ENCODE assay signal across 23 cellular contexts in the genomic region with DNA sequence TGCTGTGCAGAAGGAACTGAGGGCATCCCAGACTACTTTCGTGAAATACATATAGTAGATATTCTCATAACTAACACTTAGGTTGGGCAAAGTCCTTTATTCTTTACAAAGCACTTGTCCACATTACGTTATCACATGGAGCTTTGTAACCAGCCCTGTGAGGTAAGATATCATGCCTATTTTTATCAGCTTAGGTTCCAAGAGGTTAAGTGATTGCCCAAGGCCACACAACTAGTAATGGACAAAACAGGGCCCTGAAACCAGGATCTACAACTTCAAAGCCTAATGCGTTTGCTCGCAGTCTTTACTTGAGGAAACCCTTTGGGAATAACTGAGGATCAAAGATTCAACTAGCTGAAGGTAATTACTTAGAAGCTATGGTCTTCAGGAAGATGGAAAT.
"Had no signal": no experiment of that assay in that cellular context is flagged by ENCODE, and none has a peak within 500 bp of the region (broad histone marks: within the 10 kb centered on the region; RNA-seq: fewer than 3 reads in every experiment).

No MANE protein-coding gene starts in this region.

- DNase-seq: dorsolateral prefrontal cortex; effector CD4-positive, alpha-beta T cell; kidney; natural killer cell; occipital lobe; sigmoid colon; spleen; stimulated activated CD4-positive, alpha-beta T cell treated with anti-CD3 and anti-CD28 coated beads, Interleukin-4, amount 100 ng/mL, for 4 hours; stimulated activated naive CD8-positive, alpha-beta T cell treated with anti-CD3 and anti-CD28 coated beads, Interleukin-15, Interleukin-2, amounts not matched to agents 100 U/mL and 50 U/mL, for 24 hours; substantia nigra; testis; tibial artery; upper lobe of right lung; uterus had no signal

- H3K36me3 Mint-ChIP-seq: memory B cell; natural killer cell; stimulated activated memory B cell treated with anti-CD40 and anti-IgM and Interleukin-4, amounts not matched to agents 10 μg/mL and 1 μg/mL and 100 μg/mL, for 72 hours had no signal

- H3K4me3 Mint-ChIP-seq: memory B cell; natural killer cell; stimulated activated memory B cell treated with anti-CD40 and anti-IgM and Interleukin-4, amounts not matched to agents 10 μg/mL and 1 μg/mL and 100 μg/mL, for 72 hours had no signal

- H3K9ac ChIP-seq: parathyroid adenoma had no signal

- H3K79me2 ChIP-seq: parathyroid adenoma had no signal

- H3K27ac Mint-ChIP-seq: memory B cell; natural killer cell; stimulated activated memory B cell treated with anti-CD40 and anti-IgM and Interleukin-4, amounts not matched to agents 10 μg/mL and 1 μg/mL and 100 μg/mL, for 72 hours had no signal

- H3K27me3 ChIP-seq: right atrium auricular region, sigmoid colon, testis, tibial artery, upper lobe of right lung, uterus had no signal

- H3K9me3 Mint-ChIP-seq: memory B cell; natural killer cell; stimulated activated memory B cell treated with anti-CD40 and anti-IgM and Interleukin-4, amounts not matched to agents 10 μg/mL and 1 μg/mL and 100 μg/mL, for 72 hours had no signal

- H3K9me3 ChIP-seq: prostate gland, right atrium auricular region, sigmoid colon, spleen, testis, tibial artery, upper lobe of right lung, uterus had no signal

- H2AFZ ChIP-seq: parathyroid adenoma had no signal

- H3K36me3 ChIP-seq: prostate gland, right atrium auricular region, sigmoid colon, spleen, tibial artery, upper lobe of right lung, uterus had no signal

- H3K4me1 Mint-ChIP-seq: natural killer cell; stimulated activated memory B cell treated with anti-CD40 and anti-IgM and Interleukin-4, amounts not matched to agents 10 μg/mL and 1 μg/mL and 100 μg/mL, for 72 hours had no signal

- FAIRE-seq: colon, frontal cortex, kidney had no signal

- H3K4me3 ChIP-seq: dorsolateral prefrontal cortex, lung, prostate gland, right atrium auricular region, sigmoid colon, spleen, testis, tibial artery, upper lobe of right lung, uterus had no signal

- ATAC-seq: left lobe of liver; natural killer cell; stimulated activated memory B cell treated with anti-CD40 and anti-IgM and Interleukin-4, amounts not matched to agents 10 μg/mL and 1 μg/mL and 100 μg/mL, for 72 hours; stimulated activated naive CD8-positive, alpha-beta T cell treated with anti-CD3 and anti-CD28 coated beads, Interleukin-15, Interleukin-2, amounts not matched to agents 100 U/mL and 50 U/mL, for 24 hours; upper lobe of right lung had no signal

- H3K4me1 ChIP-seq: parathyroid adenoma, prostate gland, right atrium auricular region, sigmoid colon, spleen, testis, tibial artery, upper lobe of right lung, uterus had no signal

- H3K27ac ChIP-seq: dorsolateral prefrontal cortex, parathyroid adenoma, prostate gland, right atrium auricular region, sigmoid colon, spleen, testis, tibial artery, upper lobe of right lung, uterus had no signal
